ENCODE assay signal across 8 cellular contexts in the genomic region with DNA sequence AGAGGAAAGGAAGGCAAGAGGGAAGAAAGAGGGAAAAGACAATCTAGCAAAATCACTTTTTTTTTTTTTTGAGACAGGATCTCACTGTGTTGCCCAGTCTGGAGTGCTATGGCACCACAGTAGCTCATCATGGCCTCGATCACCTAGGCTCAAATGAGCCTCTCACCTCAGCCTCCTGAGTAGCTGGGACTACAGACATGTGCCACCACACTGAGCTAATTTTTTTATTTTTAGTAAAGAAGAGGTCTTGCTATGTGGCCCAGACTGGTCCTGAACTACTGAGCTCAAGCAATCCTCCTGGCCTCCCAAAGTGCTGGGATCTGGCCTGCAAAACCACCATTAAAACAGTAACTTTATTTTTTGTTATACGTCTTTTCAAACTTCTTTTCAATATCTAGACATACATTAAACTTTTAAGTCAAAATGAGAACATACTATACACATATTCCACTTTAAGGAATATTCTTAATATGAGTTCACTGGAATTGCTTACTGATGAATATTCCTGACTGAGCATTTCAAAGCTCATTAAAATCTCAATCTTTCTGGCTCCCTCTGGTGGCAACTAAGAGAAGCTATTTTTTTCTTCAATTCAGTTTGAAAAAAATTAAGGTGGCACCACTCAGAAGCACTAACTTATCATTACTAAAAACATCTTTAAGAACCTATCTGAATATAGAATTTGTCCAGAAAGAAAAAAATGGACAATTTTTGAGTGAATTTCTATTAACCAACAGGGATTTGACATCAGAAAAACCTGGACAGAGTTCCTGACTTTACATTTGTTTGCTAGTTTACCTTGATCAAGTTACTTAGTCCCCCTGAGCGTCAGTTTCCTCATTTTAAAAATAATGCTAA. TPM values are rescaled to one million over a fixed set of nuclear protein-coding genes. Genes with fewer than 3 reads are reported as not detected.
DNase-seq lines count a peak whose midpoint lies in the region; FAIRE-seq and TF ChIP-seq lines count a peak whose summit lies in the region.

No MANE protein-coding gene starts in this region.

- peak; percentile 39; the same call in 1 of the 2 replicates for TF ChIP-seq CTCF in GM12874 (IDR thresholded peaks at IDR 0.05; ENCODE audit: insufficient read depth, low read depth, low read length)

- DNase-seq in NCI-H748 (lab: John Stamatoyannopoulos, UW; ENCODE audit: unreplicated experiment) (peak; percentile 38), myocyte (ENCODE audit: low read depth) (peak; percentile 62), putamen (ENCODE audit: low spot score) (no peak), occipital lobe (lab: John Stamatoyannopoulos, UW) (no peak)
- no peak for DNase-seq in activated CD8-positive, alpha-beta memory T cell treated with anti-CD3 and anti-CD28 coated beads, Interleukin-2, amount 50 U/mL, for 48 hours

- peak; percentile 99 for FAIRE-seq in A204.1 (lab: Jason Lieb, UNC)
- FAIRE-seq in colon (lab: Jason Lieb, UNC): peak; percentile 72

RNA-seq across cellular contexts. Expression of a gene that starts 40.9 kb away (rescaled TPM):
- total RNA-seq in myocyte: 31.5 and 45.4 TPM in 2 replicates
- 61.8 TPM for polyA plus RNA-seq in myocyte (2012)
- 64.3 TPM for total RNA-seq in occipital lobe

Comparison
In these comparisons a context has a peak if more than half of its experiments do, and no peak if none do; other contexts are left out.
1. DNase-seq: peak in NCI-H748 (single experiment) and myocyte (single experiment); none in putamen (single experiment), occipital lobe (single experiment) and activated CD8-positive, alpha-beta memory T cell treated with anti-CD3 and anti-CD28 coated beads, Interleukin-2, amount 50 U/mL, for 48 hours (single experiment).